ENCODE assay signal across 31 cellular contexts in the genomic region with DNA sequence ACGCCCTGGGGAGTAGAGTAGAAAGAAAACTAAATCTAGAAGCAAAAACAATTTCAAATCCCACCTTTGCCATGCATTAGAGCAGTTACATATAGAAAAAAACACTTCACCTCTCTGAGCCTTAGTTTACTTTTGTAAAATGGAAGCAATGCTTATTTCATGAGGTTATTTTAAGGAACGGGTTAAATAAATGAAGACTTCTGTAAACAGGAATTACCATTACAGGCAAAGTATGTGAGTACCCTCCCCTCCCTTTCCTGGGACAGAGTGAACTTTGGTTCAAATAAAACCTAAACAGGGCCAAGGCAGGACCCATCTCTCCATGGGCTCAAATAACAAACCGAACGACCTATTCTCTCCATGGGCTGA. TPM values are rescaled to one million over a fixed set of nuclear protein-coding genes. Genes with fewer than 3 reads are reported as not detected.
DNase-seq lines count a peak whose midpoint lies in the region; ATAC-seq and TF ChIP-seq lines count a peak whose summit lies in the region.
"Had no signal": no experiment of that assay in that cellular context is flagged by ENCODE, and none has a peak within 500 bp of the region (broad histone marks: within the 10 kb centered on the region; RNA-seq: fewer than 3 reads in every experiment).

No MANE protein-coding gene starts in this region.

- no peak for ATAC-seq in Panc1
- no peak for ATAC-seq in GM18873 (IDR thresholded peaks at IDR 0.05; ENCODE audit: low FRiP score, unreplicated experiment)
- ATAC-seq: activated CD8-positive, alpha-beta T cell treated with anti-CD3 and anti-CD28 coated beads for 36 hours; foreskin keratinocyte; heart right ventricle; stimulated activated naive CD8-positive, alpha-beta T cell treated with anti-CD3 and anti-CD28 coated beads, Interleukin-15, Interleukin-2, amounts not matched to agents 100 U/mL and 50 U/mL, for 24 hours had no signal

- DNase-seq in Panc1 (ENCODE audit: low read depth, low spot score) (no peak), hepatocyte (ENCODE audit: low spot score) (no peak), kidney tubule cell (ENCODE audit: low spot score) (no peak), SKM-1 treated with dmso at 0.1 percent for 144 hours (lab: John Stamatoyannopoulos, UW; ENCODE audit: unreplicated experiment) (no peak)
- DNase-seq: activated CD4-positive, alpha-beta T cell treated with anti-CD3 and anti-CD28 coated beads for 1 hour; activated CD8-positive, alpha-beta T cell treated with anti-CD3 and anti-CD28 coated beads for 36 hours; AML-193; CD4-positive, alpha-beta T cell; effector memory CD4-positive, alpha-beta T cell; HCEC 1CT; heart right ventricle; KG1; mesendoderm; naive B cell; NCI-H1417; NCI-H2081; RPMI8226; stimulated activated naive CD8-positive, alpha-beta T cell treated with anti-CD3 and anti-CD28 coated beads, Interleukin-15, Interleukin-2, amounts not matched to agents 100 U/mL and 50 U/mL, for 24 hours had no signal

- intact Hi-C loops in Panc1 (cut with micrococcal nuclease; ENCODE audit: unreplicated experiment) = loop anchor here (10.0 kb wide), 1 partner anchor 618 kb away; no protein-coding TSS in a partner anchor

- no peaks in the 10 kb centered on the region for H3K27me3 ChIP-seq in Panc1 (ENCODE audit: control insufficient read depth, insufficient read depth, low read length)
- H3K27me3 ChIP-seq in hepatocyte = no peaks in the 10 kb centered on the region

- no peak for TF ChIP-seq CTCF in 22Rv1 (IDR thresholded peaks at IDR 0.05)
- TF ChIP-seq CTCF in Panc1 (IDR thresholded peaks at IDR 0.05) = no peak
- no peak for TF ChIP-seq CTCF in hepatocyte (IDR thresholded peaks at IDR 0.05; ENCODE audit: poor library complexity)

- peak overlapping the region; percentile 78 for H3K4me2 ChIP-seq in hepatocyte

- POLR2A ChIA-PET in Panc1 (lab: Charles Lee) = interaction anchor here (2.9 kb wide), 1 partner anchor 25 kb away, joined by 12 read pairs; no protein-coding TSS in a partner anchor

- no peak overlapping the region for H2AFZ ChIP-seq in hepatocyte

- H4K20me1 ChIP-seq in hepatocyte (ENCODE audit: insufficient read depth, poor library complexity, severe bottlenecking) = peaks cover 27% of the 10 kb centered on the region

- H3K27ac ChIP-seq in 22Rv1 = peak overlapping the region; percentile 87
- peak overlapping the region; percentile 96 for H3K27ac ChIP-seq in Panc1 (ENCODE audit: low read length)
- H3K27ac ChIP-seq in hepatocyte = peak overlapping the region; percentile 98
- H3K27ac ChIP-seq: coronary artery, heart right ventricle, SK-N-MC, thoracic aorta had no signal

- no peaks in the 10 kb centered on the region for H3K9me2 ChIP-seq in hepatocyte (replicated peaks; ENCODE audit: insufficient read depth)

- peaks cover 8% of the 10 kb centered on the region for H3K36me3 ChIP-seq in Panc1 (ENCODE audit: control insufficient read depth, insufficient read depth, low read length)
- H3K36me3 ChIP-seq in hepatocyte (replicated peaks; ENCODE audit: insufficient read depth, low read depth) = no peaks in the 10 kb centered on the region
- H3K36me3 ChIP-seq: heart right ventricle, thoracic aorta had no signal

- no TSS peak for BruUV-seq in Panc1 (replicated peaks; lab: Mats Ljungman, UMichigan)

- H3K9me3 ChIP-seq in Panc1 (ENCODE audit: control insufficient read depth, insufficient read depth, low read depth, low read length) (no peaks in the 10 kb centered on the region), hepatocyte (ENCODE audit: low read depth) (no peaks in the 10 kb centered on the region)
- H3K9me3 ChIP-seq: heart right ventricle, thoracic aorta had no signal

- peaks cover 21% of the 10 kb centered on the region for H3K79me2 ChIP-seq in hepatocyte

- CTCF ChIA-PET in Panc1 (lab: Charles Lee) = interaction anchor here (6.0 kb wide), 1 partner anchor 25 kb away, joined by 46 read pairs; no protein-coding TSS in a partner anchor

- H3K4me3 ChIP-seq in Panc1 (ENCODE audit: low read depth in 2 of 2, low read length in 2 of 2) = peak overlapping the region; percentile 66 to 84
- no peak overlapping the region for H3K4me3 ChIP-seq in hepatocyte
- H3K4me3 ChIP-seq: coronary artery, heart right ventricle, SK-N-MC, thoracic aorta had no signal

- 54% methylated on average over 4 of the region's 4 CpGs for WGBS in hepatocyte (ENCODE audit: low lambda C conversion rate, missing lambda C conversion rate)

- in situ Hi-C loops in Panc1 (cut with HindIII; ENCODE audit: low pct_unique_long_range_greater_than_20kb, low sequenced_read_pairs) = no loop called here

- peaks cover 76% of the 10 kb centered on the region for H3K4me1 ChIP-seq in Panc1 (ENCODE audit: control insufficient read depth, insufficient read depth, low read length)
- peaks cover 47% of the 10 kb centered on the region for H3K4me1 ChIP-seq in hepatocyte (ENCODE audit: insufficient read depth)

RNA-seq across cellular contexts. Expression of gene KRT15, which starts 4.5 kb away (rescaled TPM):
- total RNA-seq in Panc1 (2021; ENCODE audit: unreplicated experiment) (70.4 TPM), hepatocyte (6.2 and 6.8 TPM in 2 replicates)
- polyA plus RNA-seq in Panc1 (2012; ENCODE audit: insufficient read length) = 88.0 TPM
- polyA plus RNA-seq in hepatocyte = 8.2 and 10.6 TPM in 2 replicates
- total RNA-seq: activated CD8-positive, alpha-beta T cell treated with anti-CD3 and anti-CD28 coated beads for 36 hours; activated T-helper 2 cell treated with anti-CD3 and anti-CD28 coated beads, Interferon-gamma antibody, Interleukin-2, Interleukin-4, amounts not matched to agents 10 μg/mL and 5 μg/mL and 100 μg/mL, durations not matched to agents 14 hours and 24 hours and 36 hours; CD4-positive, alpha-beta T cell; skeletal muscle tissue; T-helper 2 cell treated with Interferon-gamma antibody and Interleukin-4, amounts not matched to agents 100 ng/mL and 5 ng/mL, for 36 hours had no signal

RNA-seq across cellular contexts. Expression of gene KRT19, which starts 4.9 kb away (rescaled TPM):
- total RNA-seq in Panc1 (2021; ENCODE audit: unreplicated experiment) (2,383 TPM), hepatocyte (623 and 817 TPM in 2 replicates)
- 2,812 TPM for polyA plus RNA-seq in Panc1 (2012; ENCODE audit: insufficient read length)
- 1,343 and 1,722 TPM in 2 replicates for polyA plus RNA-seq in hepatocyte
- total RNA-seq: activated CD8-positive, alpha-beta T cell treated with anti-CD3 and anti-CD28 coated beads for 36 hours; activated T-helper 2 cell treated with anti-CD3 and anti-CD28 coated beads, Interferon-gamma antibody, Interleukin-2, Interleukin-4, amounts not matched to agents 10 μg/mL and 5 μg/mL and 100 μg/mL, durations not matched to agents 14 hours and 24 hours and 36 hours; CD4-positive, alpha-beta T cell; skeletal muscle tissue; T-helper 2 cell treated with Interferon-gamma antibody and Interleukin-4, amounts not matched to agents 100 ng/mL and 5 ng/mL, for 36 hours had no signal

RNA-seq across cellular contexts. Expression of gene KRT13, which starts 17.8 kb away (rescaled TPM):
- total RNA-seq in Panc1 (2021; ENCODE audit: unreplicated experiment) (0.36 TPM), hepatocyte (5.3 and 8.1 TPM in 2 replicates)
- polyA plus RNA-seq in Panc1 (2012; ENCODE audit: insufficient read length) = 3.3 TPM
- 15.1 and 24.8 TPM in 2 replicates for polyA plus RNA-seq in hepatocyte
- total RNA-seq: activated CD8-positive, alpha-beta T cell treated with anti-CD3 and anti-CD28 coated beads for 36 hours; activated T-helper 2 cell treated with anti-CD3 and anti-CD28 coated beads, Interferon-gamma antibody, Interleukin-2, Interleukin-4, amounts not matched to agents 10 μg/mL and 5 μg/mL and 100 μg/mL, durations not matched to agents 14 hours and 24 hours and 36 hours; CD4-positive, alpha-beta T cell; heart right ventricle; HT1080; skeletal muscle tissue; T-helper 2 cell treated with Interferon-gamma antibody and Interleukin-4, amounts not matched to agents 100 ng/mL and 5 ng/mL, for 36 hours had no signal

RNA-seq across cellular contexts. Expression of gene KRT36, which starts 33.5 kb away (rescaled TPM):
- total RNA-seq in Panc1 (2021; ENCODE audit: unreplicated experiment) = not detected
- 0.18 TPM for polyA plus RNA-seq in Panc1 (2012; ENCODE audit: insufficient read length)
- total RNA-seq in hepatocyte = not detected in 2 replicates
- polyA plus RNA-seq in hepatocyte = not detected in 2 replicates
- total RNA-seq: activated CD8-positive, alpha-beta T cell treated with anti-CD3 and anti-CD28 coated beads for 36 hours; activated T-helper 2 cell treated with anti-CD3 and anti-CD28 coated beads, Interferon-gamma antibody, Interleukin-2, Interleukin-4, amounts not matched to agents 10 μg/mL and 5 μg/mL and 100 μg/mL, durations not matched to agents 14 hours and 24 hours and 36 hours; CD4-positive, alpha-beta T cell; foreskin keratinocyte; heart right ventricle; HT1080; omental fat pad; skeletal muscle tissue; T-helper 2 cell treated with Interferon-gamma antibody and Interleukin-4, amounts not matched to agents 100 ng/mL and 5 ng/mL, for 36 hours; thoracic aorta had no signal
- polyA plus RNA-seq: foreskin keratinocyte, heart right ventricle had no signal

RNA-seq across cellular contexts. Expression of gene KRT35, which starts 42.3 kb away (rescaled TPM):
- not detected for total RNA-seq in Panc1 (2021; ENCODE audit: unreplicated experiment)
- not detected for polyA plus RNA-seq in Panc1 (2012; ENCODE audit: insufficient read length)
- total RNA-seq in hepatocyte = not detected in 2 replicates
- polyA plus RNA-seq in hepatocyte = not detected in 2 replicates
- total RNA-seq: activated CD8-positive, alpha-beta T cell treated with anti-CD3 and anti-CD28 coated beads for 36 hours; activated T-helper 2 cell treated with anti-CD3 and anti-CD28 coated beads, Interferon-gamma antibody, Interleukin-2, Interleukin-4, amounts not matched to agents 10 μg/mL and 5 μg/mL and 100 μg/mL, durations not matched to agents 14 hours and 24 hours and 36 hours; CD4-positive, alpha-beta T cell; foreskin keratinocyte; heart right ventricle; HT1080; left colon; omental fat pad; skeletal muscle tissue; T-helper 2 cell treated with Interferon-gamma antibody and Interleukin-4, amounts not matched to agents 100 ng/mL and 5 ng/mL, for 36 hours; thoracic aorta had no signal
- polyA plus RNA-seq: esophagus, foreskin keratinocyte, heart right ventricle had no signal
